Comparison of ENCODE assay signal across 32 cellular contexts in genomic region chr5:81370912-81371311, GRCh38. TPM values are rescaled to one million over a fixed set of nuclear protein-coding genes. Genes with fewer than 3 reads are reported as not detected.
"Had no signal": no experiment of that assay in that cellular context is flagged by ENCODE, and none has a peak within 500 bp of the region (broad histone marks: within the 10 kb centered on the region; RNA-seq: fewer than 3 reads in every experiment).

No MANE protein-coding gene starts in this region.

- H3K27ac ChIP-seq: neutrophil, pancreas, psoas muscle, skin epidermis, spleen, stomach, thoracic aorta, thyroid gland, tibial nerve, upper lobe of right lung, uterus had no signal

- H3K27me3 ChIP-seq: neutrophil, pancreas, thyroid gland, tibial nerve, upper lobe of right lung, uterus had no signal

- H3K4me2 ChIP-seq: smooth muscle cell had no signal

- ATAC-seq: naive thymus-derived CD8-positive, alpha-beta T cell; natural killer cell treated with Interleukin-12 subunit alpha and Interleukin-12 subunit beta and Interleukin-15 and Interleukin-18, amount 100 ng/mL, for 72 hours; pancreas; psoas muscle; right cardiac atrium; sciatic nerve; stimulated activated naive B cell treated with anti-CD40 and anti-IgM and Interleukin-4, amounts not matched to agents 10 μg/mL and 1 μg/mL and 100 μg/mL, for 72 hours; upper lobe of right lung had no signal

- H3K9me3 ChIP-seq: neutrophil, pancreas, psoas muscle, spleen, stomach, thoracic aorta, thyroid gland, tibial nerve, upper lobe of right lung, uterus had no signal

- DNase-seq: naive B cell; naive thymus-derived CD8-positive, alpha-beta T cell; nephron progenitor cell; nucleus accumbens; pancreas; psoas muscle; right cardiac atrium; spleen; stimulated activated CD4-positive, alpha-beta T cell treated with anti-CD3 and anti-CD28 coated beads, Interleukin-12 subunit alpha, Interleukin-12 subunit beta, amount 100 ng/mL, for 4 hours; stimulated activated CD4-positive, alpha-beta T cell treated with anti-CD3 and anti-CD28 coated beads, Interleukin-1b, Interleukin-23, amount 100 ng/mL, for 48 hours; stimulated activated CD4-positive, alpha-beta T cell treated with anti-CD3 and anti-CD28 coated beads, Interleukin-4, amount 100 ng/mL, for 1 hour; stimulated activated CD4-positive, alpha-beta T cell treated with anti-CD3 and anti-CD28 coated beads, Interleukin-4, amount 100 ng/mL, for 4 hours; stimulated activated CD8-positive, alpha-beta memory T cell treated with anti-CD3 and anti-CD28 coated beads, Interleukin-4, amount 100 ng/mL, for 48 hours; stimulated activated naive B cell treated with anti-CD40 and anti-IgM and Interleukin-4, amounts not matched to agents 10 μg/mL and 1 μg/mL and 100 μg/mL, for 72 hours; stimulated activated naive CD4-positive, alpha-beta T cell treated with Interleukin-2 at 50 U/mL for 16 hours; stomach; thyroid gland; upper lobe of right lung; uterus had no signal

- H3K4me1 ChIP-seq: pancreas, psoas muscle, spleen, stomach, thyroid gland, tibial nerve, upper lobe of right lung, uterus had no signal

- H3K4me3 ChIP-seq: pancreas, psoas muscle, skin epidermis, smooth muscle cell, spleen, stomach, thoracic aorta, thyroid gland, tibial nerve, upper lobe of right lung, uterus had no signal

- FAIRE-seq: pancreas had no signal

- H3K9me3 Mint-ChIP-seq: naive B cell; naive thymus-derived CD8-positive, alpha-beta T cell; natural killer cell treated with Interleukin-12 subunit alpha and Interleukin-12 subunit beta and Interleukin-15 and Interleukin-18, amount 100 ng/mL, for 72 hours; nephron progenitor cell; neural crest cell; stimulated activated naive B cell treated with anti-CD40 and anti-IgM and Interleukin-4, amounts not matched to agents 10 μg/mL and 1 μg/mL and 100 μg/mL, for 72 hours; stimulated activated naive CD8-positive, alpha-beta T cell treated with anti-CD3 and anti-CD28 coated beads, Interleukin-15, Interleukin-2, amounts not matched to agents 100 ng/mL and 50 ng/mL, for 24 hours; type B pancreatic cell had no signal

- H3K4me3 Mint-ChIP-seq: naive B cell; naive thymus-derived CD8-positive, alpha-beta T cell; natural killer cell treated with Interleukin-12 subunit alpha and Interleukin-12 subunit beta and Interleukin-15 and Interleukin-18, amount 100 ng/mL, for 72 hours; nephron progenitor cell; neural crest cell; stimulated activated naive B cell treated with anti-CD40 and anti-IgM and Interleukin-4, amounts not matched to agents 10 μg/mL and 1 μg/mL and 100 μg/mL, for 72 hours; stimulated activated naive CD8-positive, alpha-beta T cell treated with anti-CD3 and anti-CD28 coated beads, Interleukin-15, Interleukin-2, amounts not matched to agents 100 ng/mL and 50 ng/mL, for 24 hours; type B pancreatic cell had no signal

- H3K36me3 Mint-ChIP-seq: naive B cell; naive thymus-derived CD8-positive, alpha-beta T cell; natural killer cell treated with Interleukin-12 subunit alpha and Interleukin-12 subunit beta and Interleukin-15 and Interleukin-18, amount 100 ng/mL, for 72 hours; stimulated activated naive B cell treated with anti-CD40 and anti-IgM and Interleukin-4, amounts not matched to agents 10 μg/mL and 1 μg/mL and 100 μg/mL, for 72 hours; type B pancreatic cell had no signal

- H3K36me3 ChIP-seq: neutrophil, pancreas, spleen, stomach, thoracic aorta, thyroid gland, tibial nerve, upper lobe of right lung, uterus had no signal

- H3K4me1 Mint-ChIP-seq: naive B cell; naive thymus-derived CD8-positive, alpha-beta T cell; stimulated activated naive B cell treated with anti-CD40 and anti-IgM and Interleukin-4, amounts not matched to agents 10 μg/mL and 1 μg/mL and 100 μg/mL, for 72 hours had no signal

- H3K27ac Mint-ChIP-seq: naive B cell; naive thymus-derived CD8-positive, alpha-beta T cell; natural killer cell treated with Interleukin-12 subunit alpha and Interleukin-12 subunit beta and Interleukin-15 and Interleukin-18, amount 100 ng/mL, for 72 hours; nephron progenitor cell; stimulated activated naive B cell treated with anti-CD40 and anti-IgM and Interleukin-4, amounts not matched to agents 10 μg/mL and 1 μg/mL and 100 μg/mL, for 72 hours; stimulated activated naive CD8-positive, alpha-beta T cell treated with anti-CD3 and anti-CD28 coated beads, Interleukin-15, Interleukin-2, amounts not matched to agents 100 ng/mL and 50 ng/mL, for 24 hours; type B pancreatic cell had no signal

RNA-seq across cellular contexts. Expression of gene ACOT12, which starts 23.0 kb away (rescaled TPM):
- total RNA-seq: naive thymus-derived CD8-positive, alpha-beta T cell; natural killer cell treated with Interleukin-12 subunit alpha and Interleukin-12 subunit beta and Interleukin-15 and Interleukin-18, amount 100 ng/mL, for 72 hours; neural crest cell; omental fat pad; osteocyte; psoas muscle; right cardiac atrium; sciatic nerve; smooth muscle cell; spleen; stomach; subcutaneous adipose tissue; thyroid gland; upper lobe of right lung had no signal
- polyA plus RNA-seq: naive thymus-derived CD8-positive, alpha-beta T cell; psoas muscle; right cardiac atrium; smooth muscle cell; stomach had no signal
